9 cellular contexts compared by ENCODE assay signal in genomic region chr15:91186892-91187644, GRCh38.
DNase-seq lines count a peak whose midpoint lies in the region; ATAC-seq and TF ChIP-seq lines count a peak whose summit lies in the region.
"Had no signal": no experiment of that assay in that cellular context is flagged by ENCODE, and none has a peak within 500 bp of the region (broad histone marks: within the 10 kb centered on the region; RNA-seq: fewer than 3 reads in every experiment).

No MANE protein-coding gene starts in this region.

- H3K9me3 Mint-ChIP-seq in activated CD8-positive, alpha-beta T cell treated with anti-CD3 and anti-CD28 coated beads for 36 hours = no peaks in the 10 kb centered on the region

- no peak overlapping the region for H3K27ac Mint-ChIP-seq in activated CD8-positive, alpha-beta T cell treated with anti-CD3 and anti-CD28 coated beads for 36 hours

- no peak overlapping the region for H3K4me3 Mint-ChIP-seq in activated CD8-positive, alpha-beta T cell treated with anti-CD3 and anti-CD28 coated beads for 36 hours

- POLR2A ChIA-PET in activated CD8-positive, alpha-beta T cell treated with anti-CD3 and anti-CD28 coated beads for 36 hours (lab: Charles Lee) = no interaction called here

- TF ChIP-seq CTCF in activated CD8-positive, alpha-beta T cell treated with anti-CD3 and anti-CD28 coated beads for 36 hours (IDR thresholded peaks at IDR 0.05) = no peak

- intact Hi-C loops in activated CD8-positive, alpha-beta T cell treated with anti-CD3 and anti-CD28 coated beads for 36 hours (cut with micrococcal nuclease) = no loop called here

- peaks cover 19% of the 10 kb centered on the region for H3K27me3 Mint-ChIP-seq in activated CD8-positive, alpha-beta T cell treated with anti-CD3 and anti-CD28 coated beads for 36 hours

- H3K36me3 Mint-ChIP-seq in activated CD8-positive, alpha-beta T cell treated with anti-CD3 and anti-CD28 coated beads for 36 hours (ENCODE audit: low read depth) = no peaks in the 10 kb centered on the region

- CTCF ChIA-PET in activated CD8-positive, alpha-beta T cell treated with anti-CD3 and anti-CD28 coated beads for 36 hours (lab: Charles Lee) = no interaction called here

- no peak for ATAC-seq in activated CD8-positive, alpha-beta T cell treated with anti-CD3 and anti-CD28 coated beads for 36 hours
- ATAC-seq in GM18873 (IDR thresholded peaks at IDR 0.05; ENCODE audit: low FRiP score, unreplicated experiment) (no peak), GM21528 (IDR thresholded peaks at IDR 0.05; ENCODE audit: low FRiP score, unreplicated experiment) (no peak), GM18868 (IDR thresholded peaks at IDR 0.05; ENCODE audit: unreplicated experiment) (no peak)

- no peaks in the 10 kb centered on the region for H3K4me1 Mint-ChIP-seq in activated CD8-positive, alpha-beta T cell treated with anti-CD3 and anti-CD28 coated beads for 36 hours (ENCODE audit: low read depth)

- DNase-seq in EL (peak; percentile 4), KG1 (lab: John Stamatoyannopoulos, UW) (peak; percentile 4), inferior parietal cortex (ENCODE audit: extremely low spot score) (peak; percentile 54), mesenteric fat pad (ENCODE audit: low spot score) (no peak)
- peak; percentile 5 for DNase-seq in activated CD8-positive, alpha-beta T cell treated with anti-CD3 and anti-CD28 coated beads for 36 hours
- DNase-seq: islet precursor cell had no signal
